28 cellular contexts compared by ENCODE assay signal in the genomic region with DNA sequence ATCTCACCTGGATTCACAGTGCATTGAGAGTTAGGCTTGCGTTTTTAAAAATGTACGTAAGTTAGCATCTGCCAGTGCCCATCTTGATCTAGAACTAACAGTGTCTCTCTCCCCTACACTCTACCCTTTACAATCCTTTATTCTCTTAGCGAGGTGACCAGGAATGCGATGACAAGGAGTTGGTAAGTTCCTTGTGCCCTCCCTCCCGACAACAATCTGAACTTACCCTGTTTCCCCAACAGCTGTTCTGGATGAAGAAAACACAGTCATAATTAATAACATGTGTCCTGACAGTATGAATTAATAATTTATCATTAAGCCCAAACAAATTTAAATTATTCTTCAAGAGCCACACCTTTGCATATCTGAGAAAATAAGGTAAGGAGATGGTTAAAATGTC.
"Had no signal": no experiment of that assay in that cellular context is flagged by ENCODE, and none has a peak within 500 bp of the region (broad histone marks: within the 10 kb centered on the region; RNA-seq: fewer than 3 reads in every experiment).

No MANE protein-coding gene starts in this region.

- H3K27me3 ChIP-seq: ascending aorta, tibial artery, upper lobe of right lung had no signal

- FAIRE-seq: small intestine had no signal

- H3K4me3 ChIP-seq: ascending aorta, left ventricle myocardium inferior, lung, suprapubic skin, tibial artery, upper lobe of right lung had no signal

- ATAC-seq: activated CD4-positive, CD25-positive, alpha-beta regulatory T cell treated with anti-CD3 and anti-CD28 coated beads, Interleukin-2, amount 50 U/mL, for 24 hours; effector memory CD8-positive, alpha-beta T cell; sciatic nerve; stimulated activated naive B cell treated with anti-CD40 and anti-IgM and Interleukin-4, amounts not matched to agents 10 μg/mL and 1 μg/mL and 100 μg/mL, for 72 hours; upper lobe of right lung had no signal

- H3K9me3 ChIP-seq: ascending aorta, left ventricle myocardium inferior, neutrophil, suprapubic skin, tibial artery, upper lobe of right lung had no signal

- DNase-seq: activated CD4-positive, alpha-beta memory T cell treated with anti-CD3 and anti-CD28 coated beads for 36 hours; activated CD4-positive, alpha-beta T cell treated with anti-CD3 and anti-CD28 coated beads for 48 hours; activated CD8-positive, alpha-beta memory T cell treated with anti-CD3 and anti-CD28 coated beads, Interleukin-2, amount 50 U/mL, for 48 hours; activated gamma-delta T cell; activated naive CD4-positive, alpha-beta T cell treated with anti-CD3 and anti-CD28 coated beads, Interleukin-2, amount 10 ng/mL, durations not matched to agents 7 days and 5 days; activated naive CD8-positive, alpha-beta T cell treated with anti-CD3 and anti-CD28 coated beads, Interleukin-2, amount 10 ng/mL, durations not matched to agents 7 days and 5 days; activated T-cell treated with anti-CD3 and anti-CD28 coated beads, Interleukin-2, amount 50 U/mL, for 24 hours; caudate nucleus; cortex of kidney; effector memory CD8-positive, alpha-beta T cell; erythroblast; foreskin melanocyte; left ventricle myocardium inferior; mesendoderm; naive B cell; nephron progenitor cell; small intestine; stimulated activated CD4-positive, alpha-beta T cell treated with anti-CD3 and anti-CD28 coated beads, Interleukin-1b, Interleukin-23, amount 100 ng/mL, for 48 hours; stimulated activated naive B cell treated with anti-CD40 and anti-IgM and Interleukin-4, amounts not matched to agents 10 μg/mL and 1 μg/mL and 100 μg/mL, for 72 hours; T-helper 1 cell; tibial artery; upper lobe of right lung had no signal

- H3K36me3 ChIP-seq: ascending aorta, left ventricle myocardium inferior, neutrophil, suprapubic skin, tibial artery, upper lobe of right lung had no signal

- H3K27ac ChIP-seq: ascending aorta, left ventricle myocardium inferior, neutrophil, suprapubic skin, tibial artery, upper lobe of right lung had no signal
